ENCODE assay signal across 7 cellular contexts in the genomic region with DNA sequence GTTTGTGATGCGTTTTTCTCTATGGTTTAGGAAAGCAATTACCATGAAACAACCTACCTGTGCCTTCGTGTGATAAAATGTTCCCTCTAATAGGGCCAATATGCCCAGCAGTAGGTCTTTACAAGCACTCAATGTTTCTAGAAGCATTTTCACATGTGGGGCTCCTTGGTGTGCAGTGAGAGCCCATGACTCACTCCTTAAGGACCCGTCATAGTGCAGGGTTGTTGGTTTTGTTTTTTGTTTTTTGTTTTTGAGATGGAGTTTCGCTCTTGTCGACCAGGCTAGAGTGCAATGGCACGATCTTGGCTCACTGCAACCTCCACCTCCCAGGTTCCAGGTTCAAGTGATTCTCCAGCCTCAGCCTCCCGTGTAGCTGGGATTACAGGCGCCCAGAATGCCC.
"Had no signal": no experiment of that assay in that cellular context is flagged by ENCODE, and none has a peak within 500 bp of the region (broad histone marks: within the 10 kb centered on the region; RNA-seq: fewer than 3 reads in every experiment).

No MANE protein-coding gene starts in this region.

- DNase-seq: H9, HCEC 1CT, KBM-7 had no signal

- H3K4me3 Mint-ChIP-seq: GM23338, H9, IgD-negative memory B cell had no signal

- H3K4me3 ChIP-seq: GM23338 had no signal

- H3K27ac ChIP-seq: HL-60, KMS-11 had no signal

- ATAC-seq: GM23338 had no signal

- H3K9me3 Mint-ChIP-seq: GM23338, H9, IgD-negative memory B cell had no signal

- H3K4me1 Mint-ChIP-seq: GM23338, H9, IgD-negative memory B cell had no signal

- H3K27ac Mint-ChIP-seq: GM23338, H9, IgD-negative memory B cell had no signal
